Comparison of ENCODE assay signal across 1 cellular context in genomic region chr3:16841906-16842709, GRCh38.
TF ChIP-seq lines count a peak whose summit lies in the region.

No MANE protein-coding gene starts in this region.

TF ChIP-seq in GM12878, 131 proteins besides CTCF, POLR2A, EP300 and RAD21 (continued from another document and continues in another):
- TF ChIP-seq ATF3 (IDR thresholded peaks at IDR 0.05; ENCODE audit: borderline replicate concordance, extremely low read depth, low read depth, low read length) = peak; percentile 77; the same call in 1 of the 2 replicates
- TF ChIP-seq STAT1 (conservative IDR thresholded peaks at IDR 0.05) = 0 out of 2 replicates have a peak, but pooled peaks have one; percentile 42
- TF ChIP-seq BHLHE40 (IDR thresholded peaks at IDR 0.05; ENCODE audit: borderline replicate concordance in 1 of 2, low read depth in 2 of 2, low read length in 1 of 2) = peak; percentile 81 to 86
- no peak for TF ChIP-seq ZNF592 (IDR thresholded peaks at IDR 0.05)
- TF ChIP-seq SMC3 (IDR thresholded peaks at IDR 0.05; ENCODE audit: borderline replicate concordance, low read length) = no peak
- no peak for TF ChIP-seq YBX1 (IDR thresholded peaks at IDR 0.05)
- TF ChIP-seq STAT3 (IDR thresholded peaks at IDR 0.05; ENCODE audit: low read depth, low read length) = no peak
- no peak for TF ChIP-seq PAX8 (IDR thresholded peaks at IDR 0.05)
- TF ChIP-seq HDAC2 (IDR thresholded peaks at IDR 0.05) = no peak
- no peak for TF ChIP-seq KDM1A (IDR thresholded peaks at IDR 0.05; ENCODE audit: borderline replicate concordance)
- 0 out of 2 replicates have a peak, but pooled peaks have one; percentile 32 for TF ChIP-seq TCF3 (IDR thresholded peaks at IDR 0.05; ENCODE audit: borderline replicate concordance, insufficient read depth, low read depth, low read length)
- TF ChIP-seq BCL11A (IDR thresholded peaks at IDR 0.05; ENCODE audit: low read depth, low read length) = no peak
- no peak; the same call in 1 of the 2 replicates for TF ChIP-seq JUNB (IDR thresholded peaks at IDR 0.05)
- TF ChIP-seq ZNF274 (IDR thresholded peaks at IDR 0.05; ENCODE audit: insufficient read depth, insufficient read length) = no peak
- no peak for TF ChIP-seq FOXM1 (IDR thresholded peaks at IDR 0.05; ENCODE audit: low read depth, low read length)
- no peak for TF ChIP-seq CBX5 (IDR thresholded peaks at IDR 0.05; ENCODE audit: low read depth)
- no peak; the same call in 1 of the 2 replicates for TF ChIP-seq TAF1 (IDR thresholded peaks at IDR 0.05; ENCODE audit: borderline replicate concordance, low read depth, low read length)
- TF ChIP-seq ZBTB33 (IDR thresholded peaks at IDR 0.05) = no peak
- 0 out of 2 replicates have a peak, but pooled peaks have one; percentile 5 for TF ChIP-seq YY1 (IDR thresholded peaks at IDR 0.05; ENCODE audit: low read depth, low read length)
- TF ChIP-seq EED (IDR thresholded peaks at IDR 0.05; ENCODE audit: low read depth) = peak; percentile 57; the same call in 1 of the 2 replicates
- no peak for TF ChIP-seq SUPT20H (IDR thresholded peaks at IDR 0.05; ENCODE audit: borderline replicate concordance, control insufficient read depth, low read depth, low read length)
- TF ChIP-seq NFIC (IDR thresholded peaks at IDR 0.05; ENCODE audit: low read depth, low read length) = 0 out of 2 replicates have a peak, but pooled peaks have one; percentile 31
- TF ChIP-seq TARDBP (IDR thresholded peaks at IDR 0.05; ENCODE audit: borderline replicate concordance) = no peak
- 0 out of 2 replicates have a peak, but pooled peaks have one; percentile 6 for TF ChIP-seq NR2F1 (conservative IDR thresholded peaks at IDR 0.05)
- TF ChIP-seq DPF2 (IDR thresholded peaks at IDR 0.05) = peak; percentile 84
- TF ChIP-seq ZNF687 (IDR thresholded peaks at IDR 0.05) = peak; percentile 65; the same call in 1 of the 2 replicates
- no peak for TF ChIP-seq FOXK2 (IDR thresholded peaks at IDR 0.05)
- TF ChIP-seq SREBF2 (IDR thresholded peaks at IDR 0.05; ENCODE audit: low read length) = no peak
- TF ChIP-seq EZH2 (IDR thresholded peaks at IDR 0.05; ENCODE audit: borderline replicate concordance, control insufficient read depth, low read depth, low read length) = no peak
- peak; percentile 6; the same call in 1 of the 2 replicates for TF ChIP-seq CREM (IDR thresholded peaks at IDR 0.05; ENCODE audit: low read depth)
- no peak for TF ChIP-seq FOS (IDR thresholded peaks at IDR 0.05; ENCODE audit: borderline replicate concordance, extremely low read depth, insufficient read length)
- TF ChIP-seq NFYA (IDR thresholded peaks at IDR 0.05; ENCODE audit: borderline replicate concordance, low read depth, low read length) = no peak
- no peak for TF ChIP-seq WRNIP1 (IDR thresholded peaks at IDR 0.05; ENCODE audit: borderline replicate concordance, low read depth, low read length)
- TF ChIP-seq SIN3A (IDR thresholded peaks at IDR 0.05; ENCODE audit: low read depth, low read length) = 0 out of 2 replicates have a peak, but pooled peaks have one; percentile 54
- no peak for TF ChIP-seq NFXL1 (IDR thresholded peaks at IDR 0.05; ENCODE audit: borderline replicate concordance)
- TF ChIP-seq NKRF (conservative IDR thresholded peaks at IDR 0.05) = no peak
- TF ChIP-seq CUX1 (IDR thresholded peaks at IDR 0.05; ENCODE audit: insufficient replicate concordance, low read depth, low read length) = no peak
- TF ChIP-seq CBX3 (IDR thresholded peaks at IDR 0.05; ENCODE audit: borderline replicate concordance, low read depth) = no peak
- TF ChIP-seq HSF1 (IDR thresholded peaks at IDR 0.05; ENCODE audit: low read depth, low read length) = no peak
- no peak for TF ChIP-seq RCOR1 (conservative IDR thresholded peaks at IDR 0.05; ENCODE audit: low read depth, low read length)
- TF ChIP-seq ESRRA (IDR thresholded peaks at IDR 0.05; ENCODE audit: low read length) = no peak
- TF ChIP-seq USF1 (IDR thresholded peaks at IDR 0.05; ENCODE audit: borderline replicate concordance, extremely low read length, insufficient read depth, low read depth, low read length) = peak; percentile 85
- TF ChIP-seq TCF7 (IDR thresholded peaks at IDR 0.05; ENCODE audit: borderline replicate concordance) = no peak
